Comparison of ENCODE assay signal across 12 cellular contexts in the genomic region with DNA sequence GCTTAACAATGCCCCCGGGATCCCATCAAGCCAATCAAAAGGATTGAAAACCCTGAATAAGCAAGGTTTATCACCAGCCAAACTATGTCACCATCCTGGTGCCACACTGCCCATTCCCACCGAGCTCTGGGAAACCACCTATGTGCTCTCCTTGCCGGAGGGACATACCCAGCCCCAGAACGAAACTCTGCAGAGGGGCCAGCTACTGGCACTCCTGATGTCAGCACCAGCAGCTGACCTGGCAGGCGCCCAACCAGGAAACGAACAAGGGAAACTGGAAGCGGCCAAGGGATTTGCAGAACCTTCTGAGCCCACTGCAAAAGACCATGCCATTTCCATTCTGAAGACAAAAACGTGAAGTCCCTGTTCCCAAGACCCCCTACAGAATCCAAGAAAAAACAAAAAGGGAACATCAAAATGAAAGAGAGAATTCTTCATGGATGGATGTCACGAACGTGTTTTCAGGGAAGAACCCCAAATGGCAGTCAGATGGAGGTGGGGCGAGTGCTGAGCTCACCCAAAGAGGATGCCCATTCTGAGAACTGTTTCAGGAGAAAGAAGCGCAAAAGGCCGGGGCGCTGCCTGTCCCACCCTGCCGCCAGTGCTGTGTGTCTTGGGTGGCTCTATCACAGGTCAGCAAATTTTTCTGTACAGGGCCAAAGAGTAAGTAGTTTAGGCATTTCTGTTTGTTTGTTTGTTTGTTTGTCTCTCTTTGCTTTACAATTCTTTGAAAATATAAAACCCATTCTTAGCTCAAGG.
DNase-seq lines count a peak whose midpoint lies in the region; ATAC-seq and TF ChIP-seq lines count a peak whose summit lies in the region.
"Had no signal": no experiment of that assay in that cellular context is flagged by ENCODE, and none has a peak within 500 bp of the region (broad histone marks: within the 10 kb centered on the region; RNA-seq: fewer than 3 reads in every experiment).

No MANE protein-coding gene starts in this region.

- ATAC-seq in sciatic nerve (peak; percentile 25), HG02678 (IDR thresholded peaks at IDR 0.05; ENCODE audit: unreplicated experiment) (no peak), GM19452 (IDR thresholded peaks at IDR 0.05; ENCODE audit: unreplicated experiment) (no peak)

- H3K79me2 ChIP-seq in OCI-LY3 (ENCODE audit: low read length): no peaks in the 10 kb centered on the region

- H3K9ac ChIP-seq in OCI-LY3 (ENCODE audit: low read length): no peak overlapping the region

- H3K4me2 ChIP-seq in OCI-LY3 (ENCODE audit: low read length): peak overlapping the region; percentile 51

- H3K27ac ChIP-seq in OCI-LY3 (ENCODE audit: low read length): peak overlapping the region; percentile 30
- H3K27ac ChIP-seq in left ventricle myocardium inferior (replicated peaks): peak overlapping the region; percentile 87
- H3K27ac ChIP-seq: SK-N-MC had no signal

- intact Hi-C loops in left ventricle myocardium inferior (cut with micrococcal nuclease) (no loop called here), sciatic nerve (cut with DNase I) (no loop called here)

- H3K27me3 ChIP-seq in OCI-LY3 (ENCODE audit: low read depth, low read length): no peaks in the 10 kb centered on the region
- H3K27me3 ChIP-seq in left ventricle myocardium inferior (ENCODE audit: low read depth): no peaks in the 10 kb centered on the region

- peak; percentile 73 for DNase-seq in DMS153 (lab: John Stamatoyannopoulos, UW)
- peak; percentile 74 for DNase-seq in left ventricle myocardium inferior
- DNase-seq in sciatic nerve (ENCODE audit: low spot score): peak; percentile 81
- DNase-seq in GM19238 (ENCODE audit: insufficient read length, low spot score): no peak
- no peak for DNase-seq in GM10248 (ENCODE audit: extremely low spot score)
- DNase-seq: activated CD4-positive, alpha-beta T cell treated with anti-CD3 and anti-CD28 coated beads for 4 hours; NCI-H1048; NCI-H526 had no signal

- POLR2A ChIA-PET in GM10248 (lab: Yijun Ruan, JAX): no interaction called here

- H3K36me3 ChIP-seq in OCI-LY3 (replicated peaks; ENCODE audit: low read depth, low read length): no peaks in the 10 kb centered on the region
- H3K36me3 ChIP-seq in left ventricle myocardium inferior: no peaks in the 10 kb centered on the region

- H4K20me1 ChIP-seq in OCI-LY3 (ENCODE audit: insufficient read depth, low read length): no peaks in the 10 kb centered on the region

- H3K4me3 ChIP-seq in OCI-LY3 (ENCODE audit: low read length): peak overlapping the region; percentile 13; the same call in 1 of the 2 replicates
- H3K4me3 ChIP-seq in left ventricle myocardium inferior: peak overlapping the region; percentile 22
- H3K4me3 ChIP-seq: SK-N-MC had no signal

- H3K9me3 ChIP-seq in OCI-LY3 (ENCODE audit: insufficient read depth, low read length) (no peaks in the 10 kb centered on the region), left ventricle myocardium inferior (replicated peaks) (no peaks in the 10 kb centered on the region)

- H2AFZ ChIP-seq in OCI-LY3 (ENCODE audit: low read depth, low read length): no peak overlapping the region; the same call in 1 of the 2 replicates

- H3K4me1 ChIP-seq in OCI-LY3 (ENCODE audit: low read length) (peaks cover 28% of the 10 kb centered on the region), left ventricle myocardium inferior (peaks cover 36% of the 10 kb centered on the region)

- CTCF ChIA-PET in GM10248 (lab: Yijun Ruan, JAX): interaction anchor here (1.4 to 2.0 kb wide), 2 partner anchors 12 to 31 kb away, joined by 3 to 4 read pairs; no protein-coding TSS in a partner anchor

- no peak for TF ChIP-seq CTCF in OCI-LY3 (IDR thresholded peaks at IDR 0.05; ENCODE audit: low read depth, low read length)
- TF ChIP-seq CTCF in left ventricle myocardium inferior (IDR thresholded peaks at IDR 0.05; ENCODE audit: borderline replicate concordance): no peak
- no peak for TF ChIP-seq CTCF in GM10248 (IDR thresholded peaks at IDR 0.05; ENCODE audit: control extremely low read depth, extremely low read depth, low read depth, missing control alignments)

Comparison
In these comparisons a context has a peak if more than half of its experiments do, and no peak if none do; other contexts are left out.
1. DNase-seq: peak in DMS153 (single experiment), left ventricle myocardium inferior (single experiment) and sciatic nerve (single experiment); none in GM19238 (single experiment) and GM10248 (single experiment).